Comparison of ENCODE assay signal across 17 cellular contexts in genomic region chr7:117424090-117424829, GRCh38. TPM values are rescaled to one million over a fixed set of nuclear protein-coding genes. Genes with fewer than 3 reads are reported as not detected.
DNase-seq lines count a peak whose midpoint lies in the region; ATAC-seq and TF ChIP-seq lines count a peak whose summit lies in the region.
"Had no signal": no experiment of that assay in that cellular context is flagged by ENCODE, and none has a peak within 500 bp of the region (broad histone marks: within the 10 kb centered on the region; RNA-seq: fewer than 3 reads in every experiment).

No MANE protein-coding gene starts in this region.

- no peak overlapping the region for H3K4me3 ChIP-seq in ascending aorta
- H3K4me3 ChIP-seq: GM23248 had no signal

- no peaks in the 10 kb centered on the region for H3K9me3 Mint-ChIP-seq in stimulated activated effector memory CD8-positive, alpha-beta T cell treated with anti-CD3 and anti-CD28 coated beads, Interleukin-12 subunit alpha, Interleukin-12 subunit beta, amount 100 ng/mL, for 72 hours

- H3K9me3 ChIP-seq in ascending aorta, result no peaks in the 10 kb centered on the region
- H3K9me3 ChIP-seq: BE2C had no signal

- no peak for DNase-seq in stimulated activated effector memory CD8-positive, alpha-beta T cell treated with anti-CD3 and anti-CD28 coated beads, Interleukin-12 subunit alpha, Interleukin-12 subunit beta, amount 100 ng/mL, for 72 hours (ENCODE audit: low spot score in 2 of 2)
- DNase-seq in head of caudate nucleus (no peak), ascending aorta (ENCODE audit: low spot score in 2 of 2) (no peak), EL (no peak)
- DNase-seq: activated CD4-positive, alpha-beta T cell treated with anti-CD3 and anti-CD28 coated beads for 1 hour; activated T-cell treated with anti-CD3 and anti-CD28 coated beads, Interleukin-2, amount 50 U/mL, for 1 hour; BE2C; GM23248; IMR-90; NCI-H1436 treated with DMSO at 0.1 percent for 48 hours; stimulated activated naive CD4-positive, alpha-beta T cell had no signal

- no peak overlapping the region for H3K27ac ChIP-seq in ascending aorta
- H3K27ac ChIP-seq: GM23248 had no signal

- H3K36me3 Mint-ChIP-seq in stimulated activated effector memory CD8-positive, alpha-beta T cell treated with anti-CD3 and anti-CD28 coated beads, Interleukin-12 subunit alpha, Interleukin-12 subunit beta, amount 100 ng/mL, for 72 hours, result no peaks in the 10 kb centered on the region

- H3K36me3 ChIP-seq in ascending aorta, result no peaks in the 10 kb centered on the region
- H3K36me3 ChIP-seq: BE2C had no signal

- H3K27ac Mint-ChIP-seq in stimulated activated effector memory CD8-positive, alpha-beta T cell treated with anti-CD3 and anti-CD28 coated beads, Interleukin-12 subunit alpha, Interleukin-12 subunit beta, amount 100 ng/mL, for 72 hours, result no peak overlapping the region

- no peak overlapping the region for H3K4me3 Mint-ChIP-seq in stimulated activated effector memory CD8-positive, alpha-beta T cell treated with anti-CD3 and anti-CD28 coated beads, Interleukin-12 subunit alpha, Interleukin-12 subunit beta, amount 100 ng/mL, for 72 hours

- no peaks in the 10 kb centered on the region for H3K27me3 ChIP-seq in ascending aorta
- H3K27me3 ChIP-seq: BE2C had no signal

- no peaks in the 10 kb centered on the region for H3K4me1 Mint-ChIP-seq in stimulated activated effector memory CD8-positive, alpha-beta T cell treated with anti-CD3 and anti-CD28 coated beads, Interleukin-12 subunit alpha, Interleukin-12 subunit beta, amount 100 ng/mL, for 72 hours

- H3K4me1 ChIP-seq in ascending aorta, result no peaks in the 10 kb centered on the region
- H3K4me1 ChIP-seq: BE2C had no signal

- no peak for TF ChIP-seq CTCF in ascending aorta (IDR thresholded peaks at IDR 0.05)

- ATAC-seq in GM18519 (IDR thresholded peaks at IDR 0.05; ENCODE audit: low FRiP score, unreplicated experiment) (peak; percentile 80), GM21360 (IDR thresholded peaks at IDR 0.05; ENCODE audit: unreplicated experiment) (peak; percentile 76), HG02885 (IDR thresholded peaks at IDR 0.05; ENCODE audit: poor library complexity, unreplicated experiment) (peak; percentile 75), HG03520 (IDR thresholded peaks at IDR 0.05; ENCODE audit: unreplicated experiment) (peak; percentile 70)
- no peak for ATAC-seq in stimulated activated effector memory CD8-positive, alpha-beta T cell treated with anti-CD3 and anti-CD28 coated beads, Interleukin-12 subunit alpha, Interleukin-12 subunit beta, amount 100 ng/mL, for 72 hours

- intact Hi-C loops in head of caudate nucleus (cut with DNase I) (no loop called here), ascending aorta (cut with DNase I) (no loop called here)

RNA-seq across cellular contexts. Expression of gene ASZ1, which starts 3.0 kb away (rescaled TPM):
- total RNA-seq in ascending aorta, result not detected
- total RNA-seq: astrocyte, GM23248, IMR-90, posterior vena cava had no signal

RNA-seq across cellular contexts. Expression of gene CFTR, which starts 55.6 kb away (rescaled TPM):
- 0.21 TPM for total RNA-seq in ascending aorta
- total RNA-seq: GM23248 had no signal
